ENCODE assay signal across 1 cellular context in genomic region chr9:116448463-116448862, GRCh38.
TF ChIP-seq lines count a peak whose summit lies in the region.

No MANE protein-coding gene starts in this region.

TF ChIP-seq in K562, 482 proteins besides CTCF, POLR2A, EP300 and RAD21 (continued from another document):
- no peak for TF ChIP-seq THRB (CRISPR knock-in tag; conservative IDR thresholded peaks at IDR 0.05)
- TF ChIP-seq PHF20 (IDR thresholded peaks at IDR 0.05; ENCODE audit: partially characterized antibody), result peak; percentile 46
- TF ChIP-seq NFE2L1 (tag; IDR thresholded peaks at IDR 0.05; ENCODE audit: borderline replicate concordance, low read depth), result no peak
- peak; percentile 94 for TF ChIP-seq RBM25 (IDR thresholded peaks at IDR 0.05; ENCODE audit: low read depth, low read length, severe bottlenecking)
- no peak for TF ChIP-seq C11orf30 (IDR thresholded peaks at IDR 0.05; ENCODE audit: low read depth)
- peak; percentile 95 for TF ChIP-seq ADNP (tag; IDR thresholded peaks at IDR 0.05)
- TF ChIP-seq KDM1A (IDR thresholded peaks at IDR 0.05), result peak; percentile 68 to 86
- TF ChIP-seq MCM5 (IDR thresholded peaks at IDR 0.05; ENCODE audit: low read depth), result no peak
